Comparison of ENCODE assay signal across 17 cellular contexts in the genomic region with DNA sequence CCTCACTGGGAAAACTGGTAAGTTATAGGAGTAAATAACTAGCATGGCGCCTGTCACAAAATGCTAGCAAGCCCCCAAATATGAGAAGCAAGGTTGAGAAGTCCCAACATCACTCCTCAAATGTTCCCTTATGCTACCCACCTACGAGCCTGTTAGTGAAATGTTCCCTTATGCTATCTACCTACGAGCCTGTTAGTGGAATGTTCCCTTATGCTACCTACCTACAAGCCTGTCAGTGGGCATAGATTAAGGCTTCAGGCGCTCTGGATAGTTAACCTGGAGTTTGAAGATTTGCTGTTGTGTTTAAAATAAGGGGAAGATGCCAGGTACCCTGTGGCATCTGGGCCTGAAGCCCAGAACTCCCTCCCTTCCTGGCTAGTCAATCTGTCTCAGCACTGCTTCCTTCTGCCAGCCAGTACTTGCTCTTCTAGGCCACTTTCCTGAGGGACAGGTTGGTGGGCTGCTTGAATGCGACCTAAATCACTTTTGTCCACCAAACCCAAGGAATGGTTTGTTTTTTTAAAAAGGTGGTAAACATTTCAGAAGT.
"Had no signal": no experiment of that assay in that cellular context is flagged by ENCODE, and none has a peak within 500 bp of the region (broad histone marks: within the 10 kb centered on the region; RNA-seq: fewer than 3 reads in every experiment).

No MANE protein-coding gene starts in this region.

- H3K27ac ChIP-seq: ascending aorta, colonic mucosa, thoracic aorta had no signal

- H3K27me3 Mint-ChIP-seq: activated T-helper 17 cell treated with anti-CD3 and anti-CD28 coated beads, Interleukin-2, amount 50 U/mL, for 72 hours had no signal

- H3K27me3 ChIP-seq: ascending aorta, colonic mucosa had no signal

- ATAC-seq: activated T-helper 17 cell treated with anti-CD3 and anti-CD28 coated beads, Interleukin-2, amount 50 U/mL, for 72 hours; stimulated activated effector memory CD8-positive, alpha-beta T cell treated with anti-CD3 and anti-CD28 coated beads, Interleukin-12 subunit alpha, Interleukin-12 subunit beta, amount 100 ng/mL, for 72 hours had no signal

- H3K4me3 Mint-ChIP-seq: activated naive CD4-positive, alpha-beta T cell treated with anti-CD3 and anti-CD28 coated beads for 36 hours; activated T-helper 17 cell treated with anti-CD3 and anti-CD28 coated beads, Interleukin-2, amount 50 U/mL, for 72 hours; mesothelial cell of epicardium; stimulated activated effector memory CD8-positive, alpha-beta T cell treated with anti-CD3 and anti-CD28 coated beads, Interleukin-12 subunit alpha, Interleukin-12 subunit beta, amount 100 ng/mL, for 72 hours had no signal

- FAIRE-seq: endothelial cell of umbilical vein, urothelium cell line had no signal

- H3K4me1 ChIP-seq: ascending aorta, colonic mucosa had no signal

- H3K36me3 Mint-ChIP-seq: stimulated activated effector memory CD8-positive, alpha-beta T cell treated with anti-CD3 and anti-CD28 coated beads, Interleukin-12 subunit alpha, Interleukin-12 subunit beta, amount 100 ng/mL, for 72 hours had no signal

- H3K4me3 ChIP-seq: ascending aorta, colonic mucosa, thoracic aorta had no signal

- H3K4me1 Mint-ChIP-seq: activated T-helper 17 cell treated with anti-CD3 and anti-CD28 coated beads, Interleukin-2, amount 50 U/mL, for 72 hours; stimulated activated effector memory CD8-positive, alpha-beta T cell treated with anti-CD3 and anti-CD28 coated beads, Interleukin-12 subunit alpha, Interleukin-12 subunit beta, amount 100 ng/mL, for 72 hours had no signal

- H3K9me3 Mint-ChIP-seq: activated naive CD4-positive, alpha-beta T cell treated with anti-CD3 and anti-CD28 coated beads for 36 hours; activated T-helper 17 cell treated with anti-CD3 and anti-CD28 coated beads, Interleukin-2, amount 50 U/mL, for 72 hours; mesothelial cell of epicardium; stimulated activated effector memory CD8-positive, alpha-beta T cell treated with anti-CD3 and anti-CD28 coated beads, Interleukin-12 subunit alpha, Interleukin-12 subunit beta, amount 100 ng/mL, for 72 hours had no signal

- H3K27ac Mint-ChIP-seq: activated naive CD4-positive, alpha-beta T cell treated with anti-CD3 and anti-CD28 coated beads for 36 hours; activated T-helper 17 cell treated with anti-CD3 and anti-CD28 coated beads, Interleukin-2, amount 50 U/mL, for 72 hours; stimulated activated effector memory CD8-positive, alpha-beta T cell treated with anti-CD3 and anti-CD28 coated beads, Interleukin-12 subunit alpha, Interleukin-12 subunit beta, amount 100 ng/mL, for 72 hours had no signal

- H3K9me3 ChIP-seq: ascending aorta, colonic mucosa, thoracic aorta had no signal

- DNase-seq: activated CD4-positive, alpha-beta T cell treated with anti-CD3 and anti-CD28 coated beads for 1 hour; activated CD4-positive, alpha-beta T cell treated with anti-CD3 and anti-CD28 coated beads, Interleukin-2, amount 50 U/mL, for 4 hours; activated naive CD4-positive, alpha-beta T cell treated with anti-CD3 and anti-CD28 coated beads for 36 hours; colonic mucosa; foreskin fibroblast; hypothalamus; kidney glomerular epithelial cell; stimulated activated CD4-positive, alpha-beta T cell treated with anti-CD3 and anti-CD28 coated beads, Interleukin-2, amount 100 ng/mL, for 24 hours; T-helper 1 cell; T1000 had no signal

- H3K36me3 ChIP-seq: colonic mucosa had no signal
